In genomic region chr2:78984386-78984785, GRCh38 we compare ENCODE assay signal across 22 cellular contexts. TPM values are rescaled to one million over a fixed set of nuclear protein-coding genes. Genes with fewer than 3 reads are reported as not detected.
DNase-seq lines count a peak whose midpoint lies in the region; ATAC-seq, FAIRE-seq and TF ChIP-seq lines count a peak whose summit lies in the region.
"Had no signal": no experiment of that assay in that cellular context is flagged by ENCODE, and none has a peak within 500 bp of the region (broad histone marks: within the 10 kb centered on the region; RNA-seq: fewer than 3 reads in every experiment).

No MANE protein-coding gene starts in this region.

- intact Hi-C loops in endothelial cell of umbilical vein (cut with micrococcal nuclease), result no loop called here

- WGBS in mesenchymal stem cell, result 48% methylated on average over 7 of the region's 7 CpGs

- no peak overlapping the region for H2BK120ac ChIP-seq in mesenchymal stem cell (ENCODE audit: low read depth, low read length)

- FAIRE-seq in endothelial cell of umbilical vein (lab: Jason Lieb, UNC), result no peak
- FAIRE-seq: A549, GM12878, GM19239, H1, HepG2 had no signal

- H3K4ac ChIP-seq in mesenchymal stem cell (ENCODE audit: low read depth in 1 of 2, low read length in 2 of 2), result no peak overlapping the region

- H3K36me3 ChIP-seq in endothelial cell of umbilical vein (ENCODE audit: control insufficient read depth in 2 of 2, extremely low read depth in 1 of 2, insufficient read depth in 2 of 2, low read length in 2 of 2), result no peaks in the 10 kb centered on the region
- no peaks in the 10 kb centered on the region for H3K36me3 ChIP-seq in mesenchymal stem cell (ENCODE audit: control insufficient read depth in 1 of 2, insufficient read depth in 2 of 2, low read depth in 1 of 2, low read length in 2 of 2)
- H3K36me3 ChIP-seq: BLaER1 had no signal

- DNase-seq in HS-27A (ENCODE audit: low read depth) (peak; percentile 12), endothelial cell of umbilical vein (ENCODE audit: low read depth, low spot score) (no peak), mesenchymal stem cell (peak; percentile 3), activated gamma-delta T cell treated with Interleukin-2 at 50 U/mL for 16 hours (no peak), DMS53 (lab: John Stamatoyannopoulos, UW) (no peak)
- DNase-seq: AML-193; CD4-positive, alpha-beta memory T cell; DMS153; DMS79 treated with DMSO at 0.1 percent for 48 hours; EL; H9; KBM-7 had no signal

- no peaks in the 10 kb centered on the region for H3K4me1 ChIP-seq in endothelial cell of umbilical vein (ENCODE audit: control insufficient read depth, extremely low read depth, insufficient read depth, low read length)
- H3K4me1 ChIP-seq in mesenchymal stem cell (ENCODE audit: control insufficient read depth, insufficient read depth, low read depth, low read length), result no peaks in the 10 kb centered on the region
- H3K4me1 ChIP-seq: A549 had no signal

- H3K9me1 ChIP-seq in endothelial cell of umbilical vein (replicated peaks; ENCODE audit: control insufficient read depth, extremely low read depth, insufficient read depth, low read length), result no peaks in the 10 kb centered on the region

- H2BK5ac ChIP-seq in mesenchymal stem cell (ENCODE audit: low read depth, low read length, poor library complexity, severe bottlenecking), result no peak overlapping the region

- no peaks in the 10 kb centered on the region for H3K27me3 ChIP-seq in endothelial cell of umbilical vein (ENCODE audit: control insufficient read depth in 2 of 2, insufficient read depth in 2 of 2, low read length in 2 of 2)
- H3K27me3 ChIP-seq in mesenchymal stem cell (ENCODE audit: control insufficient read depth in 1 of 2, insufficient read depth in 1 of 2, low read length in 2 of 2), result peaks cover 0 to 5% of the 10 kb centered on the region in 2 experiments
- H3K27me3 ChIP-seq: BLaER1 had no signal

- H3K9ac ChIP-seq in endothelial cell of umbilical vein (replicated peaks; ENCODE audit: extremely low read depth, insufficient read depth, low read length) (no peak overlapping the region), mesenchymal stem cell (ENCODE audit: low read length) (no peak overlapping the region)
- H3K9ac ChIP-seq: BLaER1 had no signal

- H3K4me2 ChIP-seq in endothelial cell of umbilical vein (ENCODE audit: insufficient read depth, low read length), result no peak overlapping the region
- H3K4me2 ChIP-seq in mesenchymal stem cell (ENCODE audit: low read length, poor library complexity, severe bottlenecking), result no peak overlapping the region
- H3K4me2 ChIP-seq: A549, BLaER1 had no signal

- no peak for ATAC-seq in HG03439 (IDR thresholded peaks at IDR 0.05; ENCODE audit: unreplicated experiment)
- ATAC-seq: A549, GM12878, HepG2 had no signal

- no peaks in the 10 kb centered on the region for H3K9me3 ChIP-seq in endothelial cell of umbilical vein (replicated peaks; ENCODE audit: control insufficient read depth, insufficient read depth, low read length)
- no peaks in the 10 kb centered on the region for H3K9me3 ChIP-seq in mesenchymal stem cell (ENCODE audit: control insufficient read depth, low read length)
- H3K9me3 ChIP-seq: A549, BLaER1 had no signal

- no peak overlapping the region for H4K91ac ChIP-seq in mesenchymal stem cell (ENCODE audit: low read length)

- TF ChIP-seq CTCF in endothelial cell of umbilical vein (IDR thresholded peaks at IDR 0.05; ENCODE audit: extremely low read depth in 1 of 2, insufficient read depth in 1 of 2, low read depth in 1 of 2, low read length in 2 of 2), result no peak

- H3K23ac ChIP-seq in mesenchymal stem cell (ENCODE audit: low read length in 2 of 2), result no peak overlapping the region

- BruUV-seq in endothelial cell of umbilical vein (replicated peaks; lab: Mats Ljungman, UMichigan), result no TSS peak

- H2AFZ ChIP-seq in endothelial cell of umbilical vein (ENCODE audit: low read depth, low read length), result no peak overlapping the region
- no peak overlapping the region for H2AFZ ChIP-seq in mesenchymal stem cell (ENCODE audit: low read depth, low read length)

- no peak overlapping the region for H3K4me3 ChIP-seq in endothelial cell of umbilical vein (replicated peaks in 1 of 3; ENCODE audit: insufficient read depth in 1 of 3, low read depth in 1 of 3, low read length in 3 of 3)
- no peak overlapping the region for H3K4me3 ChIP-seq in mesenchymal stem cell (ENCODE audit: insufficient read depth in 1 of 2, low read depth in 1 of 2, low read length in 2 of 2)
- H3K4me3 ChIP-seq: A549, BLaER1, GM12878 had no signal

- H3K27ac ChIP-seq in endothelial cell of umbilical vein (ENCODE audit: insufficient read depth, low read depth, low read length), result no peak overlapping the region
- no peak overlapping the region for H3K27ac ChIP-seq in mesenchymal stem cell (ENCODE audit: low read length, poor library complexity, severe bottlenecking)
- H3K27ac ChIP-seq: A549, BLaER1 had no signal

- H3K79me1 ChIP-seq in mesenchymal stem cell (replicated peaks; ENCODE audit: low read length, poor library complexity, severe bottlenecking), result no peaks in the 10 kb centered on the region

- dilution Hi-C loops in endothelial cell of umbilical vein (cut with MboI; ENCODE audit: extremely low pct_ligation_motif_present, low sequenced_read_pairs), result no loop called here

- POLR2A ChIA-PET in endothelial cell of umbilical vein (lab: Charles Lee), result no interaction called here

- TF ChIP-seq POLR2A in endothelial cell of umbilical vein (IDR thresholded peaks at IDR 0.05; ENCODE audit: low read depth, low read length), result no peak

- no peak overlapping the region for H2BK15ac ChIP-seq in mesenchymal stem cell (ENCODE audit: low read depth, poor library complexity, severe bottlenecking)

- CTCF ChIA-PET in endothelial cell of umbilical vein (lab: Charles Lee), result no interaction called here

- H4K20me1 ChIP-seq in endothelial cell of umbilical vein (replicated peaks; ENCODE audit: control insufficient read depth, extremely low read depth, insufficient read depth, low read length), result no peaks in the 10 kb centered on the region
- H4K20me1 ChIP-seq: BLaER1 had no signal

- no peaks in the 10 kb centered on the region for H3K79me2 ChIP-seq in endothelial cell of umbilical vein (ENCODE audit: control insufficient read depth, insufficient read depth, low read length)

- no peak overlapping the region for H4K8ac ChIP-seq in mesenchymal stem cell (ENCODE audit: low read length)

- H2AK5ac ChIP-seq in mesenchymal stem cell (ENCODE audit: low read length, severe bottlenecking), result no peak overlapping the region

- no peak overlapping the region for H3K14ac ChIP-seq in mesenchymal stem cell (ENCODE audit: low read length in 2 of 2)

- no peak overlapping the region for H2BK12ac ChIP-seq in mesenchymal stem cell (ENCODE audit: low read length in 2 of 2)

- no peak overlapping the region for H3K18ac ChIP-seq in mesenchymal stem cell (ENCODE audit: low read depth in 1 of 2, low read length in 2 of 2)

TF ChIP-seq in endothelial cell of umbilical vein, 7 proteins besides CTCF, POLR2A, EP300 and RAD21:
- TF ChIP-seq MAX (IDR thresholded peaks at IDR 0.05; ENCODE audit: insufficient read depth, insufficient read length), result no peak
- TF ChIP-seq FOS (IDR thresholded peaks at IDR 0.05; ENCODE audit: borderline replicate concordance, insufficient read depth, low read length), result peak; percentile 43
TF ChIP-seq in endothelial cell of umbilical vein: peak in this region for 1.

RNA-seq across cellular contexts. Expression of gene REG3G, which starts 41.1 kb away (rescaled TPM):
- not detected in 2 replicates for total RNA-seq in endothelial cell of umbilical vein
- not detected in 2 replicates for polyA plus RNA-seq in endothelial cell of umbilical vein
- not detected in 2 replicates for polyA plus RNA-seq in endothelial cell of umbilical vein (2011; cell fraction: cytosol; rRNA removed)
- polyA plus RNA-seq in endothelial cell of umbilical vein (2011; cell fraction: nucleus; rRNA removed), result not detected in 2 replicates
- not detected in 2 replicates for polyA plus RNA-seq in endothelial cell of umbilical vein (2012)
- not detected in 2 replicates for polyA minus RNA-seq in endothelial cell of umbilical vein
- polyA minus RNA-seq in endothelial cell of umbilical vein (2011; cell fraction: cytosol; rRNA and poly(A)+ RNA removed), result not detected
- not detected in 2 replicates for polyA minus RNA-seq in endothelial cell of umbilical vein (2011; cell fraction: nucleus; rRNA and poly(A)+ RNA removed)
- polyA plus RNA-seq in mesenchymal stem cell (2013, experiment 1 of 2), result not detected
- polyA plus RNA-seq in mesenchymal stem cell (2013, experiment 2 of 2), result not detected
- total RNA-seq: CD4-positive, alpha-beta memory T cell; G401; H1; H9; HepG2 had no signal
- polyA plus RNA-seq: A549; CD14-positive monocyte; CD4-positive, alpha-beta memory T cell; GM12878; H1; HepG2; IgD-negative memory B cell had no signal

Comparison
In these comparisons a context has a peak if more than half of its experiments do, and no peak if none do; other contexts are left out.
1. DNase-seq: peak in HS-27A (single experiment) and mesenchymal stem cell (single experiment); none in endothelial cell of umbilical vein (single experiment), activated gamma-delta T cell treated with Interleukin-2 at 50 U/mL for 16 hours (single experiment) and DMS53 (single experiment).